Comparison of ENCODE assay signal across 1 cellular context in the genomic region with DNA sequence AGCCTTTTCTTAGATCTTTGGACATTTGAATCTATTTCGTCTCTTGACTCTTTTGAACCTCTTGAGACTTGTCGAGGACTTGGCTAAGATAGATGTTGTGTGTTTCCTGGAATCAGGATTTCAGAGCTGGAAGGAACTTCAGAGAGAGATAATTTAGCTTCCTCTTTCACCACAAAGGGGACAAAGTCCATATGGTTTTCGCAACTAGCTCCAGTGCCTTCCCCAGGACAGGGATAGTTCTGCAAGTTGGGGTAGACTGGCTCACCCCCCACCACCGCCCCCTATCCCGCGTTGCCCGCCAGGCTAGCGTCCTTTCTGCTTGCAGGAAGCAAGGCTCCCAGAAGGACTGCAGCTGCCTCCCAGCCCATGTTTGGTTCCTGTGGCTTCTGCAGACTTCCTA.
TF ChIP-seq lines count a peak whose summit lies in the region.

No MANE protein-coding gene starts in this region.

TF ChIP-seq in HepG2, 621 proteins besides CTCF, POLR2A, EP300 and RAD21 (continued from another document):
- TF ChIP-seq ZNF646 (CRISPR knock-in tag; IDR thresholded peaks at IDR 0.05), result no peak
